In genomic region chrX:48903290-48903689, GRCh38 we compare ENCODE assay signal across 1 cellular context.
TF ChIP-seq lines count a peak whose summit lies in the region.

No MANE protein-coding gene starts in this region.

TF ChIP-seq in A549, 52 proteins besides CTCF, POLR2A, EP300 and RAD21 (continued from another document):
- TF ChIP-seq E2F6 (IDR thresholded peaks at IDR 0.05; ENCODE audit: borderline replicate concordance, low read depth) (no peak), RARB (CRISPR knock-in tag; IDR thresholded peaks at IDR 0.05) (no peak), TFCP2L1 (CRISPR knock-in tag; IDR thresholded peaks at IDR 0.05) (no peak), RNF2 (IDR thresholded peaks at IDR 0.05; ENCODE audit: borderline replicate concordance, low read depth) (no peak)
